ENCODE assay signal across 8 cellular contexts in the genomic region with DNA sequence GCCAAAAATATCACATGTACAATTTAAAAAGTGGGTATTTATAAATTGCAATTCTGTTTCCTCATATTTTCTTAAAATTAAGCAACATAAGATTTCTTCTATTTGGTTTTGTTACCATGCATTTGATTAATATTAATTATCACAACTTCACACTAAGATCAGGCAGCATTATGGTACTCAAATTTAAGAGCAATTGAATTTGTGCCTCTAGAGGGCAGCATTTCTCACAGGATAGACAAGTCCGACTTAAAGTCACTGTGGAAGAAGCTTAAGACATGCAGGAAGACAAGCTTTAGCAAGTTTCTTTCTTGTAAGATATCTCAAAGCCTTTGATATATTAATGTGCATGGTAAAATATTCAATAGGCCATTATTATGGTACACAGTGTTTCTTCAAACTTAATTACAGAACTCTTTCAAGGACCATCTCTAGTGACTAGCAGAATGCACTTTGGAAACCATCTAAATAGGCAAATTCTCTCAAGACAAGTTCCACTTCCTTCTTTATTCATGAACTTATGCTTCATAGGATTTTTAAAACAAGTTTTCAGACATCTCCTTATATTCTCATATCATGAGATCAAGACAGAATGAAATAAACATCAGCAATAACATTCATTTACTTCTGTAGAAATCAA. TPM values are rescaled to one million over a fixed set of nuclear protein-coding genes. Genes with fewer than 3 reads are reported as not detected.
DNase-seq lines count a peak whose midpoint lies in the region; ATAC-seq and FAIRE-seq lines count a peak whose summit lies in the region.

No MANE protein-coding gene starts in this region.

- no peak overlapping the region for H3K23ac ChIP-seq in trophoblast cell (ENCODE audit: low read length)

- H3K9ac ChIP-seq in trophoblast cell (ENCODE audit: low read length): no peak overlapping the region

- H3K4me2 ChIP-seq in trophoblast cell (ENCODE audit: low read length): no peak overlapping the region

- H2AK5ac ChIP-seq in trophoblast cell (ENCODE audit: low read length): no peak overlapping the region

- H3K14ac ChIP-seq in trophoblast cell (ENCODE audit: low read length): no peak overlapping the region

- H3K79me1 ChIP-seq in trophoblast cell (ENCODE audit: low read length): no peaks in the 10 kb centered on the region

- no peaks in the 10 kb centered on the region for H3K79me2 ChIP-seq in trophoblast cell (ENCODE audit: control insufficient read depth, insufficient read depth, low read length, poor library complexity)

- no peaks in the 10 kb centered on the region for H3K27me3 ChIP-seq in trophoblast cell (ENCODE audit: insufficient read depth, low read length)

- no peak overlapping the region for H3K27ac Mint-ChIP-seq in activated T-helper 17 cell treated with anti-CD3 and anti-CD28 coated beads, Interleukin-2, amount 50 U/mL, for 72 hours

- H3K4ac ChIP-seq in trophoblast cell (ENCODE audit: low read depth, low read length): no peak overlapping the region

- no peaks in the 10 kb centered on the region for H3K4me1 Mint-ChIP-seq in activated T-helper 17 cell treated with anti-CD3 and anti-CD28 coated beads, Interleukin-2, amount 50 U/mL, for 72 hours

- no peak overlapping the region for H2BK5ac ChIP-seq in trophoblast cell (ENCODE audit: low read depth, low read length, poor library complexity)

- DNase-seq in DMS153 (lab: John Stamatoyannopoulos, UW) (peak; percentile 50), HK-2 (ENCODE audit: unreplicated experiment) (peak; percentile 7), NOMO-1 treated with dmso at 0.1 percent for 144 hours (lab: John Stamatoyannopoulos, UW; ENCODE audit: unreplicated experiment) (peak; percentile 50), frontal cortex (ENCODE audit: low spot score in 2 of 2) (peak; percentile 12 to 37), trophoblast cell (peak; percentile 61 to 97), HuH-7 (ENCODE audit: low spot score) (no peak)

- no peaks in the 10 kb centered on the region for H3K9me3 ChIP-seq in trophoblast cell (ENCODE audit: insufficient read depth, low read depth, low read length)

- FAIRE-seq in frontal cortex (lab: Jason Lieb, UNC): peak; percentile 94

- no peak overlapping the region for H4K91ac ChIP-seq in trophoblast cell (ENCODE audit: low read depth, low read length)

- H3K36me3 Mint-ChIP-seq in activated T-helper 17 cell treated with anti-CD3 and anti-CD28 coated beads, Interleukin-2, amount 50 U/mL, for 72 hours (ENCODE audit: low read depth): no peaks in the 10 kb centered on the region

- H2BK12ac ChIP-seq in trophoblast cell (ENCODE audit: low read length): no peak overlapping the region

- ATAC-seq in GM19452 (IDR thresholded peaks at IDR 0.05; ENCODE audit: unreplicated experiment): peak; percentile 59
- ATAC-seq in activated T-helper 17 cell treated with anti-CD3 and anti-CD28 coated beads, Interleukin-2, amount 50 U/mL, for 72 hours (replicated peaks): peak; percentile 68

- no peak overlapping the region for H2AFZ ChIP-seq in trophoblast cell (ENCODE audit: insufficient read depth, low read length, poor library complexity)

- no CpG with 5 or more reads among the region's 1 CpG for WGBS in trophoblast cell (ENCODE audit: extremely low coverage, insufficient coverage, insufficient read length)

- no peaks in the 10 kb centered on the region for H3K4me1 ChIP-seq in trophoblast cell (ENCODE audit: control insufficient read depth in 1 of 2, insufficient read depth in 2 of 2, low read length in 2 of 2)

- H3K36me3 ChIP-seq in trophoblast cell (ENCODE audit: control insufficient read depth in 1 of 2, insufficient read depth in 2 of 2, low read length in 2 of 2): no peaks in the 10 kb centered on the region

- no peaks in the 10 kb centered on the region for H3K27me3 Mint-ChIP-seq in activated T-helper 17 cell treated with anti-CD3 and anti-CD28 coated beads, Interleukin-2, amount 50 U/mL, for 72 hours

- H2BK120ac ChIP-seq in trophoblast cell (ENCODE audit: insufficient read depth, low read length, poor library complexity): no peak overlapping the region

- no peak overlapping the region for H3K27ac ChIP-seq in trophoblast cell (ENCODE audit: low read depth, low read length)

- no peak overlapping the region for H4K12ac ChIP-seq in trophoblast cell (ENCODE audit: low read depth, low read length)

- H3K4me3 Mint-ChIP-seq in activated T-helper 17 cell treated with anti-CD3 and anti-CD28 coated beads, Interleukin-2, amount 50 U/mL, for 72 hours: no peak overlapping the region

- no peak overlapping the region for H3K4me3 ChIP-seq in trophoblast cell (ENCODE audit: low read depth, low read length)

- no peak overlapping the region for H4K8ac ChIP-seq in trophoblast cell (ENCODE audit: low read depth, low read length)

- no peak overlapping the region for H3K18ac ChIP-seq in trophoblast cell (ENCODE audit: low read length)

- H3K9me3 Mint-ChIP-seq in activated T-helper 17 cell treated with anti-CD3 and anti-CD28 coated beads, Interleukin-2, amount 50 U/mL, for 72 hours: no peaks in the 10 kb centered on the region

RNA-seq across cellular contexts. Expression of gene FBXW7, which starts 35.0 kb away (rescaled TPM):
- 10 to 100 TPM; 37.4 to 39.6 TPM for total RNA-seq in activated T-helper 17 cell treated with anti-CD3 and anti-CD28 coated beads, Interleukin-2, amount 50 U/mL, for 72 hours
- 433 TPM for total RNA-seq in frontal cortex
- polyA plus RNA-seq in trophoblast cell (2013): 11.5 and 12.3 TPM in 2 replicates

Comparison
In these comparisons a context has a peak if more than half of its experiments do, and no peak if none do; other contexts are left out.
1. RNA of gene FBXW7, which starts 35.0 kb away (total RNA-seq): 433 TPM in frontal cortex (single experiment); 37.4 to 39.6 TPM in activated T-helper 17 cell treated with anti-CD3 and anti-CD28 coated beads, Interleukin-2, amount 50 U/mL, for 72 hours; every median in the first group is over 10 times any median in the second.